Comparison of ENCODE assay signal across 10 cellular contexts in genomic region chr5:124677376-124677998, GRCh38.
DNase-seq lines count a peak whose midpoint lies in the region; ATAC-seq and TF ChIP-seq lines count a peak whose summit lies in the region.
"Had no signal": no experiment of that assay in that cellular context is flagged by ENCODE, and none has a peak within 500 bp of the region (broad histone marks: within the 10 kb centered on the region; RNA-seq: fewer than 3 reads in every experiment).

No MANE protein-coding gene starts in this region.

- peak overlapping the region in 1 of 2 experiments; percentile 25 for H3K14ac ChIP-seq in mesenchymal stem cell (ENCODE audit: low read length in 2 of 2)

- no peak for TF ChIP-seq CTCF in choroid plexus epithelial cell (conservative IDR thresholded peaks at IDR 0.05; ENCODE audit: low read depth, low read length)

- H2BK12ac ChIP-seq in mesenchymal stem cell (ENCODE audit: low read length in 2 of 2), result peak overlapping the region in 1 of 2 experiments; percentile 11

- no peak overlapping the region for H4K91ac ChIP-seq in mesenchymal stem cell (ENCODE audit: low read length)

- H3K27me3 Mint-ChIP-seq in activated CD8-positive, alpha-beta T cell treated with anti-CD3 and anti-CD28 coated beads, Interleukin-2, amount 10 ng/mL, durations not matched to agents 7 days and 5 days (ENCODE audit: low read depth), result no peaks in the 10 kb centered on the region

- peak overlapping the region; percentile 46 for H3K9ac ChIP-seq in mesenchymal stem cell (ENCODE audit: low read length)

- ATAC-seq in activated CD8-positive, alpha-beta T cell treated with anti-CD3 and anti-CD28 coated beads, Interleukin-2, amount 10 ng/mL, durations not matched to agents 7 days and 5 days, result no peak

- H3K27me3 ChIP-seq in mesenchymal stem cell (ENCODE audit: control insufficient read depth in 1 of 2, insufficient read depth in 1 of 2, low read length in 2 of 2), result no peaks in the 10 kb centered on the region
- H3K27me3 ChIP-seq: testis had no signal

- CTCF ChIA-PET in activated CD8-positive, alpha-beta T cell treated with anti-CD3 and anti-CD28 coated beads, Interleukin-2, amount 10 ng/mL, durations not matched to agents 7 days and 5 days (lab: Charles Lee), result no interaction called here

- H2BK15ac ChIP-seq in mesenchymal stem cell (ENCODE audit: low read depth, poor library complexity, severe bottlenecking), result no peak overlapping the region

- H3K9me3 ChIP-seq in mesenchymal stem cell (ENCODE audit: control insufficient read depth, low read length), result no peaks in the 10 kb centered on the region
- H3K9me3 ChIP-seq: testis had no signal

- no peak overlapping the region for H3K27ac ChIP-seq in mesenchymal stem cell (ENCODE audit: low read length, poor library complexity, severe bottlenecking)
- H3K27ac ChIP-seq: testis had no signal

- H3K36me3 Mint-ChIP-seq in activated CD8-positive, alpha-beta T cell treated with anti-CD3 and anti-CD28 coated beads, Interleukin-2, amount 10 ng/mL, durations not matched to agents 7 days and 5 days (ENCODE audit: low read depth), result no peaks in the 10 kb centered on the region

- H3K4me1 Mint-ChIP-seq in activated CD8-positive, alpha-beta T cell treated with anti-CD3 and anti-CD28 coated beads, Interleukin-2, amount 10 ng/mL, durations not matched to agents 7 days and 5 days (ENCODE audit: low read depth), result no peaks in the 10 kb centered on the region

- peaks cover 0 to 4% of the 10 kb centered on the region in 2 experiments for H3K36me3 ChIP-seq in mesenchymal stem cell (ENCODE audit: control insufficient read depth in 1 of 2, insufficient read depth in 2 of 2, low read depth in 1 of 2, low read length in 2 of 2)

- H3K4me1 ChIP-seq in mesenchymal stem cell (ENCODE audit: control insufficient read depth, insufficient read depth, low read depth, low read length), result peaks cover 3% of the 10 kb centered on the region

- no peak overlapping the region for H2AFZ ChIP-seq in mesenchymal stem cell (ENCODE audit: low read depth, low read length)

- H2AK5ac ChIP-seq in mesenchymal stem cell (ENCODE audit: low read length, severe bottlenecking), result no peak overlapping the region

- H3K4me2 ChIP-seq in mesenchymal stem cell (ENCODE audit: low read length, poor library complexity, severe bottlenecking), result no peak overlapping the region

- DNase-seq in NCI-H2196 (lab: John Stamatoyannopoulos, UW; ENCODE audit: unreplicated experiment) (peak; percentile 61), choroid plexus epithelial cell (ENCODE audit: low read depth) (peak; percentile 68), mesenchymal stem cell (no peak), superior temporal gyrus (ENCODE audit: extremely low spot score) (peak; percentile 81), NCI-H2227 (lab: John Stamatoyannopoulos, UW; ENCODE audit: unreplicated experiment) (no peak), activated gamma-delta T cell (lab: John Stamatoyannopoulos, UW) (no peak)
- no peak for DNase-seq in activated CD8-positive, alpha-beta T cell treated with anti-CD3 and anti-CD28 coated beads, Interleukin-2, amount 10 ng/mL, durations not matched to agents 7 days and 5 days
- DNase-seq in activated CD8-positive, alpha-beta memory T cell treated with anti-CD3 and anti-CD28 coated beads, Interleukin-2, amount 50 U/mL, for 48 hours, result no peak
- DNase-seq: EL, testis had no signal

- no peak overlapping the region for H2BK120ac ChIP-seq in mesenchymal stem cell (ENCODE audit: low read depth, low read length)

- no peak overlapping the region for H3K27ac Mint-ChIP-seq in activated CD8-positive, alpha-beta T cell treated with anti-CD3 and anti-CD28 coated beads, Interleukin-2, amount 10 ng/mL, durations not matched to agents 7 days and 5 days

- H3K23ac ChIP-seq in mesenchymal stem cell (ENCODE audit: low read length in 2 of 2), result no peak overlapping the region

- H3K9me3 Mint-ChIP-seq in activated CD8-positive, alpha-beta T cell treated with anti-CD3 and anti-CD28 coated beads, Interleukin-2, amount 10 ng/mL, durations not matched to agents 7 days and 5 days (ENCODE audit: insufficient read depth), result peaks cover 4% of the 10 kb centered on the region

- no peak overlapping the region for H2BK5ac ChIP-seq in mesenchymal stem cell (ENCODE audit: low read depth, low read length, poor library complexity, severe bottlenecking)

- no peak overlapping the region for H3K18ac ChIP-seq in mesenchymal stem cell (ENCODE audit: low read depth in 1 of 2, low read length in 2 of 2)

- peaks cover 23% of the 10 kb centered on the region for H3K79me1 ChIP-seq in mesenchymal stem cell (replicated peaks; ENCODE audit: low read length, poor library complexity, severe bottlenecking)

- POLR2A ChIA-PET in activated CD8-positive, alpha-beta T cell treated with anti-CD3 and anti-CD28 coated beads, Interleukin-2, amount 10 ng/mL, durations not matched to agents 7 days and 5 days (lab: Charles Lee), result no interaction called here

- H3K4me3 ChIP-seq in choroid plexus epithelial cell (ENCODE audit: low read depth, low read length) (no peak overlapping the region), mesenchymal stem cell (ENCODE audit: insufficient read depth in 1 of 2, low read depth in 1 of 2, low read length in 2 of 2) (peak overlapping the region in 1 of 2 experiments; percentile 26)
- H3K4me3 ChIP-seq: testis had no signal

- H3K4ac ChIP-seq in mesenchymal stem cell (ENCODE audit: low read depth in 1 of 2, low read length in 2 of 2), result no peak overlapping the region

- H3K4me3 Mint-ChIP-seq in activated CD8-positive, alpha-beta T cell treated with anti-CD3 and anti-CD28 coated beads, Interleukin-2, amount 10 ng/mL, durations not matched to agents 7 days and 5 days, result no peak overlapping the region

- no peak overlapping the region for H4K8ac ChIP-seq in mesenchymal stem cell (ENCODE audit: low read length)

- WGBS in mesenchymal stem cell, result 88% methylated on average over 7 of the region's 8 CpGs

Comparison
In these comparisons a context has a peak if more than half of its experiments do, and no peak if none do; other contexts are left out.
1. DNase-seq: peak in NCI-H2196 (single experiment), choroid plexus epithelial cell (single experiment) and superior temporal gyrus (single experiment); none in mesenchymal stem cell (single experiment), NCI-H2227 (single experiment), activated CD8-positive, alpha-beta T cell treated with anti-CD3 and anti-CD28 coated beads, Interleukin-2, amount 10 ng/mL, durations not matched to agents 7 days and 5 days (single experiment), activated gamma-delta T cell (single experiment) and activated CD8-positive, alpha-beta memory T cell treated with anti-CD3 and anti-CD28 coated beads, Interleukin-2, amount 50 U/mL, for 48 hours (single experiment).